ENCODE assay signal across 8 cellular contexts in genomic region chr1:39204441-39205081, GRCh38. TPM values are rescaled to one million over a fixed set of nuclear protein-coding genes. Genes with fewer than 3 reads are reported as not detected.
A peak's percentile ranks its signal among the peaks of the same experiment; 100 is the strongest.
DNase-seq lines count a peak whose midpoint lies in the region; ATAC-seq and TF ChIP-seq lines count a peak whose summit lies in the region.

Gene MACF1, plus strand, starts transcription at chr1:39204695. Its CDS starts 328 bp downstream, at chr1:39205023.

- WGBS in upper lobe of left lung, 2 donors: 13 to 15% methylated on average over 9 of the region's 9 CpGs

- peaks cover 0 to 10% (median 0%) of the 10 kb centered on the region in 4 donors for H3K36me3 ChIP-seq in upper lobe of left lung

- TF ChIP-seq CTCF in GM12864 (IDR thresholded peaks at IDR 0.05; ENCODE audit: low read depth, low read length, missing control alignments) (peak; percentile 36), upper lobe of left lung (IDR thresholded peaks at IDR 0.05) (peak in 4 of 6 experiments; percentile 41 to 61 (median 52))

- H3K27ac ChIP-seq in upper lobe of left lung: peak within 1 kb of the TSS; percentile 79 to 88 (median 80)

- no peak for DNase-seq in GM12864 (ENCODE audit: low read depth)
- peak; percentile 91 for DNase-seq in NCI-H2029 (lab: John Stamatoyannopoulos, UW)
- DNase-seq in activated T-cell treated with anti-CD3 and anti-CD28 coated beads, Interleukin-2, amount 50 U/mL, for 24 hours: peak; percentile 60
- DNase-seq in fibroblast of gingiva (ENCODE audit: low read depth): peak; percentile 84
- peak; percentile 85 for DNase-seq in myocyte (ENCODE audit: low read depth)
- peak in 1 of 2 donors; percentile 54 for DNase-seq in upper lobe of left lung
- no peak for DNase-seq in SHP77 (lab: John Stamatoyannopoulos, UW)

- peaks cover 14% of the 10 kb centered on the region for H3K36me3 Mint-ChIP-seq in activated T-cell treated with anti-CD3 and anti-CD28 coated beads, Interleukin-2, amount 50 U/mL, for 24 hours (ENCODE audit: low read depth)

- H3K27me3 ChIP-seq in upper lobe of left lung: no peaks in the 10 kb centered on the region

- H3K4me3 ChIP-seq in GM12864 (ENCODE audit: low read depth, low read length) (peak within 1 kb of the TSS; percentile 45), upper lobe of left lung (peak within 1 kb of the TSS in 3 of 4 donors; percentile 12 to 36 (median 34))

- H3K4me3 Mint-ChIP-seq in activated T-cell treated with anti-CD3 and anti-CD28 coated beads, Interleukin-2, amount 50 U/mL, for 24 hours: peak within 1 kb of the TSS; percentile 83

- ATAC-seq in upper lobe of left lung (ENCODE audit: low FRiP score in 2 of 2) (peak; percentile 79 to 91), GM21515 (IDR thresholded peaks at IDR 0.05; ENCODE audit: unreplicated experiment) (no peak)

- peak in 1 of 4 donors; percentile 7 for TF ChIP-seq POLR2A in upper lobe of left lung (IDR thresholded peaks at IDR 0.05)

- H3K9me3 Mint-ChIP-seq in activated T-cell treated with anti-CD3 and anti-CD28 coated beads, Interleukin-2, amount 50 U/mL, for 24 hours: no peaks in the 10 kb centered on the region

- no peaks in the 10 kb centered on the region for H3K27me3 Mint-ChIP-seq in activated T-cell treated with anti-CD3 and anti-CD28 coated beads, Interleukin-2, amount 50 U/mL, for 24 hours

- peaks cover 71% of the 10 kb centered on the region for H3K4me1 Mint-ChIP-seq in activated T-cell treated with anti-CD3 and anti-CD28 coated beads, Interleukin-2, amount 50 U/mL, for 24 hours (ENCODE audit: low read depth)

- no peaks in the 10 kb centered on the region for H3K9me3 ChIP-seq in upper lobe of left lung

- H3K4me1 ChIP-seq in upper lobe of left lung: peaks cover 32 to 50% (median 42%) of the 10 kb centered on the region in 4 donors

- peak within 1 kb of the TSS; percentile 96 for H3K27ac Mint-ChIP-seq in activated T-cell treated with anti-CD3 and anti-CD28 coated beads, Interleukin-2, amount 50 U/mL, for 24 hours

- TF ChIP-seq EP300 in upper lobe of left lung (IDR thresholded peaks at IDR 0.05): no peak

RNA-seq across cellular contexts. Expression of gene MACF1, which starts in this region (rescaled TPM):
- total RNA-seq in myocyte: 803 and 838 TPM in 2 replicates
- polyA plus RNA-seq in myocyte (2012): 293 TPM
- 1,000 to 10,000 TPM in 1 of 6 donors, 100 to 1,000 TPM in 5; 359 to 1,160 (median 531) TPM for total RNA-seq in upper lobe of left lung

Comparison
In these comparisons a context has a peak if more than half of its experiments do, and no peak if none do; other contexts are left out.
1. DNase-seq: peak in NCI-H2029 (single experiment), activated T-cell treated with anti-CD3 and anti-CD28 coated beads, Interleukin-2, amount 50 U/mL, for 24 hours (single experiment), fibroblast of gingiva (single experiment) and myocyte (single experiment); none in GM12864 (single experiment) and SHP77 (0 of 2).